Comparison of ENCODE assay signal across 12 cellular contexts in the genomic region with DNA sequence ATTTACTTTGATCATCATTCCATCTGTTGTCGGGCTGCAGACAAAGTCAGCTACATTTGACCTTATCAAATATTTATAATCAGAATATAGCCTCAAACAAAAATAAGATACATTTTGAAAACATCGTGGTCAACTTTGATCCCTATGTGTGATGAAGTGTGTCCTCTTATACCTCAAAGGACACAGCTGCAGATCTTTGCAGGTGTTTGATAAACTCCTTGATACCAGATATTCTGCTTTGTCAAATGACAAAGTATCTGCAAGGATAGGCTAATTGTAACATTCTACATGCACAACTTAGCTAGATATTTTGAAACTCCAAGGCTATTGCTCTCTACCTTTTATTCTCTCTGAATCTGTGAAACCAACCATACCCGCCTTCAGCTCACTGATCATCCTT. TPM values are rescaled to one million over a fixed set of nuclear protein-coding genes. Genes with fewer than 3 reads are reported as not detected.
A peak's percentile ranks its signal among the peaks of the same experiment; 100 is the strongest.
DNase-seq lines count a peak whose midpoint lies in the region; ATAC-seq and TF ChIP-seq lines count a peak whose summit lies in the region.
"Had no signal": no experiment of that assay in that cellular context is flagged by ENCODE, and none has a peak within 500 bp of the region (broad histone marks: within the 10 kb centered on the region; RNA-seq: fewer than 3 reads in every experiment).

No MANE protein-coding gene starts in this region.

- peak overlapping the region; percentile 77 for H3K27ac Mint-ChIP-seq in activated CD8-positive, alpha-beta T cell treated with anti-CD3 and anti-CD28 coated beads, Interleukin-2, amount 10 ng/mL, durations not matched to agents 7 days and 5 days
- H3K27ac Mint-ChIP-seq in activated CD8-positive, alpha-beta T cell treated with anti-CD3 and anti-CD28 coated beads for 36 hours = no peak overlapping the region
- H3K27ac Mint-ChIP-seq in activated naive CD8-positive, alpha-beta T cell = no peak overlapping the region

- H3K9me3 Mint-ChIP-seq in activated CD8-positive, alpha-beta T cell treated with anti-CD3 and anti-CD28 coated beads, Interleukin-2, amount 10 ng/mL, durations not matched to agents 7 days and 5 days (ENCODE audit: insufficient read depth) = no peaks in the 10 kb centered on the region
- no peaks in the 10 kb centered on the region for H3K9me3 Mint-ChIP-seq in activated CD8-positive, alpha-beta T cell treated with anti-CD3 and anti-CD28 coated beads for 36 hours
- no peaks in the 10 kb centered on the region for H3K9me3 Mint-ChIP-seq in activated naive CD8-positive, alpha-beta T cell (ENCODE audit: low read depth)

- H3K4me3 Mint-ChIP-seq in activated CD8-positive, alpha-beta T cell treated with anti-CD3 and anti-CD28 coated beads, Interleukin-2, amount 10 ng/mL, durations not matched to agents 7 days and 5 days = no peak overlapping the region
- no peak overlapping the region for H3K4me3 Mint-ChIP-seq in activated CD8-positive, alpha-beta T cell treated with anti-CD3 and anti-CD28 coated beads for 36 hours
- H3K4me3 Mint-ChIP-seq in activated naive CD8-positive, alpha-beta T cell = peak overlapping the region; percentile 74

- H3K36me3 ChIP-seq in KOPT-K1 (ENCODE audit: insufficient read depth, low read length) (peaks cover 56% of the 10 kb centered on the region), sigmoid colon (peaks cover 0 to 46% (median 8%) of the 10 kb centered on the region in 4 donors)

- H3K9me3 ChIP-seq in KOPT-K1 (ENCODE audit: insufficient read depth, low read length, poor library complexity, severe bottlenecking) (no peaks in the 10 kb centered on the region), sigmoid colon (no peaks in the 10 kb centered on the region)
- H3K9me3 ChIP-seq: neutrophil had no signal

- intact Hi-C loops in activated CD8-positive, alpha-beta T cell treated with anti-CD3 and anti-CD28 coated beads for 36 hours (cut with micrococcal nuclease) = no loop called here
- intact Hi-C loops in sigmoid colon (cut with DNase I) = no loop called here

- no peaks in the 10 kb centered on the region for H3K27me3 ChIP-seq in sigmoid colon
- H3K27me3 ChIP-seq: neutrophil had no signal

- H3K4me1 Mint-ChIP-seq in activated CD8-positive, alpha-beta T cell treated with anti-CD3 and anti-CD28 coated beads, Interleukin-2, amount 10 ng/mL, durations not matched to agents 7 days and 5 days (ENCODE audit: low read depth) = peaks cover 21% of the 10 kb centered on the region
- H3K4me1 Mint-ChIP-seq in activated CD8-positive, alpha-beta T cell treated with anti-CD3 and anti-CD28 coated beads for 36 hours (ENCODE audit: low read depth) = peaks cover 16% of the 10 kb centered on the region
- peaks cover 22% of the 10 kb centered on the region for H3K4me1 Mint-ChIP-seq in activated naive CD8-positive, alpha-beta T cell (ENCODE audit: low read depth)

- no peak for DNase-seq in activated CD8-positive, alpha-beta T cell treated with anti-CD3 and anti-CD28 coated beads, Interleukin-2, amount 10 ng/mL, durations not matched to agents 7 days and 5 days
- no peak for DNase-seq in activated CD8-positive, alpha-beta T cell treated with anti-CD3 and anti-CD28 coated beads for 36 hours
- DNase-seq in sigmoid colon (no peak), RPMI8226 (no peak), foreskin melanocyte (no peak)
- DNase-seq: activated gamma-delta T cell, left ventricle myocardium superior, NCI-H1930 had no signal

- TF ChIP-seq POLR2A in sigmoid colon (IDR thresholded peaks at IDR 0.05) = no peak

- no peak for TF ChIP-seq CTCF in activated CD8-positive, alpha-beta T cell treated with anti-CD3 and anti-CD28 coated beads for 36 hours (IDR thresholded peaks at IDR 0.05)
- no peak for TF ChIP-seq CTCF in sigmoid colon (IDR thresholded peaks at IDR 0.05)

- TF ChIP-seq EP300 in sigmoid colon (IDR thresholded peaks at IDR 0.05) = no peak

- CTCF ChIA-PET in activated CD8-positive, alpha-beta T cell treated with anti-CD3 and anti-CD28 coated beads, Interleukin-2, amount 10 ng/mL, durations not matched to agents 7 days and 5 days (lab: Charles Lee) = interaction anchor here (1.0 to 1.6 kb wide), 5 partner anchors 10 to 88 kb away, joined by 3 to 4 read pairs (median 3); a partner anchor contains a TSS
- CTCF ChIA-PET in activated CD8-positive, alpha-beta T cell treated with anti-CD3 and anti-CD28 coated beads for 36 hours (lab: Charles Lee) = interaction anchor here (1.7 to 1.8 kb wide), 2 partner anchors 48 to 67 kb away, joined by 4 to 9 read pairs; no protein-coding TSS in a partner anchor

- ATAC-seq in activated CD8-positive, alpha-beta T cell treated with anti-CD3 and anti-CD28 coated beads, Interleukin-2, amount 10 ng/mL, durations not matched to agents 7 days and 5 days = no peak
- no peak for ATAC-seq in activated CD8-positive, alpha-beta T cell treated with anti-CD3 and anti-CD28 coated beads for 36 hours
- ATAC-seq in HG03175 (IDR thresholded peaks at IDR 0.05; ENCODE audit: unreplicated experiment) = no peak
- ATAC-seq: left ventricle myocardium superior had no signal

- POLR2A ChIA-PET in activated CD8-positive, alpha-beta T cell treated with anti-CD3 and anti-CD28 coated beads, Interleukin-2, amount 10 ng/mL, durations not matched to agents 7 days and 5 days (lab: Charles Lee) = interaction anchor here (0.5 to 1.0 kb wide), 4 partner anchors 9 to 430 kb away, joined by 3 to 4 read pairs (median 3); no protein-coding TSS in a partner anchor
- POLR2A ChIA-PET in activated CD8-positive, alpha-beta T cell treated with anti-CD3 and anti-CD28 coated beads for 36 hours (lab: Charles Lee) = no interaction called here

- H3K27me3 Mint-ChIP-seq in activated CD8-positive, alpha-beta T cell treated with anti-CD3 and anti-CD28 coated beads, Interleukin-2, amount 10 ng/mL, durations not matched to agents 7 days and 5 days (ENCODE audit: low read depth) = no peaks in the 10 kb centered on the region
- H3K27me3 Mint-ChIP-seq in activated CD8-positive, alpha-beta T cell treated with anti-CD3 and anti-CD28 coated beads for 36 hours = no peaks in the 10 kb centered on the region
- H3K27me3 Mint-ChIP-seq in activated naive CD8-positive, alpha-beta T cell = no peaks in the 10 kb centered on the region

- no peak overlapping the region for H3K4me3 ChIP-seq in sigmoid colon

- 77 to 93% methylated on average over 3 of the region's 3 CpGs for WGBS in sigmoid colon, 2 donors

- H3K27ac ChIP-seq in KOPT-K1 (ENCODE audit: low read depth, low read length, poor library complexity, severe bottlenecking) (peak overlapping the region; percentile 77), sigmoid colon (peak overlapping the region in 3 of 4 donors; percentile 26 to 37 (median 31))
- H3K27ac ChIP-seq: neutrophil had no signal

- peaks cover 0 to 4% (median 0%) of the 10 kb centered on the region in 4 donors for H3K4me1 ChIP-seq in sigmoid colon

- H3K36me3 Mint-ChIP-seq in activated CD8-positive, alpha-beta T cell treated with anti-CD3 and anti-CD28 coated beads, Interleukin-2, amount 10 ng/mL, durations not matched to agents 7 days and 5 days (ENCODE audit: low read depth) = peaks cover 30% of the 10 kb centered on the region
- H3K36me3 Mint-ChIP-seq in activated CD8-positive, alpha-beta T cell treated with anti-CD3 and anti-CD28 coated beads for 36 hours (ENCODE audit: low read depth) = peaks cover 16% of the 10 kb centered on the region
- peaks cover 13% of the 10 kb centered on the region for H3K36me3 Mint-ChIP-seq in activated naive CD8-positive, alpha-beta T cell

RNA-seq across cellular contexts. Expression of a gene that starts 44.0 kb away (rescaled TPM):
- total RNA-seq in activated CD8-positive, alpha-beta T cell treated with anti-CD3 and anti-CD28 coated beads, Interleukin-2, amount 10 ng/mL, durations not matched to agents 7 days and 5 days = 10 to 100 TPM; 93.4 to 94.8 TPM
- 10 to 100 TPM; 59.3 to 62.6 TPM for total RNA-seq in activated CD8-positive, alpha-beta T cell treated with anti-CD3 and anti-CD28 coated beads for 36 hours
- 10 to 100 TPM; 29.6 to 52.1 (median 37.5) TPM for total RNA-seq in sigmoid colon
- 10 to 100 TPM; 20.1 to 36.8 (median 20.4) TPM for polyA plus RNA-seq in sigmoid colon

RNA-seq across cellular contexts. Expression of a gene that starts 45.6 kb away (rescaled TPM):
- total RNA-seq in activated CD8-positive, alpha-beta T cell treated with anti-CD3 and anti-CD28 coated beads, Interleukin-2, amount 10 ng/mL, durations not matched to agents 7 days and 5 days = 10 to 100 TPM; 18.6 to 19.3 TPM
- 10 to 100 TPM; 14.2 to 14.6 TPM for total RNA-seq in activated CD8-positive, alpha-beta T cell treated with anti-CD3 and anti-CD28 coated beads for 36 hours
- total RNA-seq in sigmoid colon = 10 to 100 TPM; 10.2 to 20.7 (median 12.5) TPM
- polyA plus RNA-seq in sigmoid colon = 1 to 10 TPM; 4.2 to 7.1 (median 5.4) TPM
